1 cellular context compared by ENCODE assay signal in genomic region chr2:70242552-70242951, GRCh38.
TF ChIP-seq lines count a peak whose summit lies in the region.

No MANE protein-coding gene starts in this region.

TF ChIP-seq in GM12878, 131 proteins besides CTCF, POLR2A, EP300 and RAD21:
- TF ChIP-seq ZNF217 (IDR thresholded peaks at IDR 0.05) (no peak), RCOR1 (conservative IDR thresholded peaks at IDR 0.05; ENCODE audit: low read depth, low read length) (no peak), TCF3 (IDR thresholded peaks at IDR 0.05; ENCODE audit: borderline replicate concordance, insufficient read depth, low read depth, low read length) (no peak), SREBF1 (IDR thresholded peaks at IDR 0.05; ENCODE audit: low read length) (no peak), CBX5 (IDR thresholded peaks at IDR 0.05; ENCODE audit: low read depth) (no peak)
TF ChIP-seq in GM12878: peak in this region for 0.
